In the genomic region with DNA sequence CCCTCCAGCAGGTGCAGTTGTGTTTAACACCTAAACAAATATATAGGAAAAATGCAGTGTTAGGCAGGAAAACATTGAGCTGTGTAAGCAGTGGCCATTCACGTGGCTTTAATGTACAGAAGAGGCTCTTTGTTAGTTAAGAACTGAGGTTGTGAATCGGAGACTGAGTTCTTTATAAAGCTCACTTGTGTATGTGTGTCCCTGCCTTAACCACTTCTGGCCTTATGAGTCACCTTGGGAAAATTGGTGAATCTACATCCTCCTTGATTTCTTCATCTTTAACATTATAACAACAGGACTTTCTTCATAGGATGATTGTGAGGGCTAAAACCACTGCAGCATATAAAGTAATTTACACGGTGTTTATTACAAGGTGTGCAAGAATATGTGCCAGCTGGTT, we compare ENCODE assay signal across 22 cellular contexts.
DNase-seq lines count a peak whose midpoint lies in the region; ATAC-seq and TF ChIP-seq lines count a peak whose summit lies in the region.
"Had no signal": no experiment of that assay in that cellular context is flagged by ENCODE, and none has a peak within 500 bp of the region (broad histone marks: within the 10 kb centered on the region; RNA-seq: fewer than 3 reads in every experiment).

No MANE protein-coding gene starts in this region.

- no peaks in the 10 kb centered on the region for H3K36me3 ChIP-seq in brain microvascular endothelial cell (replicated peaks)
- H3K36me3 ChIP-seq: BLaER1 had no signal

- DNase-seq in COLO829 (ENCODE audit: low spot score) (peak; percentile 28), Daoy (ENCODE audit: low read depth) (peak; percentile 50), NCI-H748 (lab: John Stamatoyannopoulos, UW; ENCODE audit: unreplicated experiment) (peak; percentile 90), brain microvascular endothelial cell (peak; percentile 38), nucleus accumbens (lab: John Stamatoyannopoulos, UW) (no peak), MV-4-11 (lab: John Stamatoyannopoulos, UW) (no peak), NCI-H526 treated with DMSO at 0.1 percent for 48 hours (lab: John Stamatoyannopoulos, UW) (no peak)
- DNase-seq: Caco-2; CD4-positive, alpha-beta T cell; NCI-H1105; NCI-H146; NCI-H2081 treated with DMSO at 0.1 percent for 48 hours; NCI-H2227 treated with DMSO at 0.1 percent for 48 hours; NCI-H510A; NCI-H82; RPMI8226; SIG-M5 had no signal

- in situ Hi-C loops in brain microvascular endothelial cell (cut with HindIII; ENCODE audit: low pct_ligation_motif_present, low sequenced_read_pairs), result no loop called here

- no peak overlapping the region for H3K4me3 ChIP-seq in brain microvascular endothelial cell (ENCODE audit: low read depth, low read length)
- H3K4me3 ChIP-seq: BLaER1, K562 had no signal

- no peak for ATAC-seq in HG02852 (IDR thresholded peaks at IDR 0.05; ENCODE audit: unreplicated experiment)
- ATAC-seq: HepG2, K562, SK-N-SH treated with all-trans-retinoic acid at 6 μM for 48 hours had no signal

- H3K27ac ChIP-seq in brain microvascular endothelial cell, result no peak overlapping the region
- H3K27ac ChIP-seq: BLaER1 had no signal

- no peak for TF ChIP-seq CTCF in brain microvascular endothelial cell (IDR thresholded peaks at IDR 0.05; ENCODE audit: low read depth, low read length, missing control alignments)

- no peaks in the 10 kb centered on the region for H3K27me3 ChIP-seq in brain microvascular endothelial cell (replicated peaks)

Comparison
In these comparisons a context has a peak if more than half of its experiments do, and no peak if none do; other contexts are left out.
1. DNase-seq: peak in COLO829 (single experiment), Daoy (single experiment), NCI-H748 (single experiment) and brain microvascular endothelial cell (single experiment); none in nucleus accumbens (0 of 56), MV-4-11 (single experiment) and NCI-H526 treated with DMSO at 0.1 percent for 48 hours (single experiment).